24 cellular contexts compared by ENCODE assay signal in the genomic region with DNA sequence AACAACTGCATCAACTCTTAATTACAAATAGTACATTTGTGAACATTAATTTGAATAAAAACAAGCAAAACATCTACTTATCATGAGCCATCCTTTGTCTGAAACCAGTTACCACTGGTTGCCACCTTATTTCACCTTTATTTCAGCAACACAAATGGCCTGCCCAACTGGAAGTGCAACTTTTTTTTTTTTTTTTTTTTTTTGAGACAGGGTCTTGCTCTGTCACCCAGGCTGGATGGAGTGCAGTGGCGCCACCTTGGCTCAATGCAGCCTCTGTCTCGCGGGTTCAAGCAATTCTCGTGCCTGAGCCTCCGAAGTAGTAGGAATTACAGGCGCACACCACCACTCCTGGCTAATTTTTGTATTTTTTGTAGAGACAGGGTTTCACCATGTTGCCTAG. TPM values are rescaled to one million over a fixed set of nuclear protein-coding genes. Genes with fewer than 3 reads are reported as not detected.
DNase-seq lines count a peak whose midpoint lies in the region; ATAC-seq and TF ChIP-seq lines count a peak whose summit lies in the region.
"Had no signal": no experiment of that assay in that cellular context is flagged by ENCODE, and none has a peak within 500 bp of the region (broad histone marks: within the 10 kb centered on the region; RNA-seq: fewer than 3 reads in every experiment).

No MANE protein-coding gene starts in this region.

- ATAC-seq in naive thymus-derived CD4-positive, alpha-beta T cell: no peak
- ATAC-seq in Right ventricle myocardium superior (ENCODE audit: poor library complexity): no peak

- peaks cover 89% of the 10 kb centered on the region for H3K36me3 Mint-ChIP-seq in activated CD4-positive, alpha-beta T cell treated with anti-CD3 and anti-CD28 coated beads, Interleukin-2, amount 10 ng/mL, durations not matched to agents 7 days and 5 days (ENCODE audit: low read depth)
- peaks cover 24 to 70% (median 62%) of the 10 kb centered on the region in 5 donors for H3K36me3 Mint-ChIP-seq in naive thymus-derived CD4-positive, alpha-beta T cell

- no peaks in the 10 kb centered on the region for H3K9me3 Mint-ChIP-seq in activated CD4-positive, alpha-beta T cell treated with anti-CD3 and anti-CD28 coated beads, Interleukin-2, amount 10 ng/mL, durations not matched to agents 7 days and 5 days
- H3K9me3 Mint-ChIP-seq in naive thymus-derived CD4-positive, alpha-beta T cell: peaks cover 0 to 3% (median 0%) of the 10 kb centered on the region in 11 donors
- H3K9me3 Mint-ChIP-seq: CD14-positive monocyte, memory B cell, nephron had no signal

- H3K9me3 ChIP-seq in DOHH2 (ENCODE audit: control insufficient read depth, insufficient read depth, low read length): no peaks in the 10 kb centered on the region
- no peaks in the 10 kb centered on the region for H3K9me3 ChIP-seq in OCI-LY7 (ENCODE audit: low read length)
- H3K9me3 ChIP-seq in naive thymus-derived CD4-positive, alpha-beta T cell (ENCODE audit: control insufficient read depth in 2 of 3, low read length in 3 of 3): no peaks in the 10 kb centered on the region
- H3K9me3 ChIP-seq: testis had no signal

- CTCF ChIA-PET in activated CD4-positive, alpha-beta T cell treated with anti-CD3 and anti-CD28 coated beads, Interleukin-2, amount 10 ng/mL, durations not matched to agents 7 days and 5 days (lab: Charles Lee): no interaction called here
- CTCF ChIA-PET in OCI-LY7 (lab: Charles Lee; ENCODE audit: unreplicated experiment): no interaction called here
- CTCF ChIA-PET in naive thymus-derived CD4-positive, alpha-beta T cell (lab: Charles Lee): interaction anchor here (1.0 to 3.3 kb wide), 2 partner anchors 12 kb away, joined by 4 to 17 read pairs; no protein-coding TSS in a partner anchor

- H3K79me2 ChIP-seq in DOHH2 (ENCODE audit: control insufficient read depth, low read length) (peaks cover 86% of the 10 kb centered on the region), OCI-LY7 (ENCODE audit: insufficient read depth, low read depth, low read length) (peaks cover 63% of the 10 kb centered on the region)

- no peak overlapping the region for H3K27ac ChIP-seq in DOHH2 (ENCODE audit: low read depth, low read length)
- H3K27ac ChIP-seq in OCI-LY7 (ENCODE audit: low read depth, low read length, poor library complexity, severe bottlenecking): no peak overlapping the region
- H3K27ac ChIP-seq in naive thymus-derived CD4-positive, alpha-beta T cell (ENCODE audit: low read depth, low read length): peak overlapping the region; percentile 30
- H3K27ac ChIP-seq: testis had no signal

- H3K36me3 ChIP-seq in DOHH2 (ENCODE audit: control insufficient read depth, low read length): peaks cover 95% of the 10 kb centered on the region
- H3K36me3 ChIP-seq in OCI-LY7 (ENCODE audit: insufficient read depth, low read length): peaks cover 100% of the 10 kb centered on the region
- peaks cover 37 to 76% (median 59%) of the 10 kb centered on the region in 3 experiments for H3K36me3 ChIP-seq in naive thymus-derived CD4-positive, alpha-beta T cell (ENCODE audit: control insufficient read depth in 2 of 3, insufficient read depth in 3 of 3, low read length in 3 of 3)

- no peaks in the 10 kb centered on the region for H3K4me1 ChIP-seq in DOHH2 (ENCODE audit: control insufficient read depth, low read length)
- no peaks in the 10 kb centered on the region for H3K4me1 ChIP-seq in OCI-LY7 (ENCODE audit: insufficient read depth, low read length, poor library complexity, severe bottlenecking)
- H3K4me1 ChIP-seq in naive thymus-derived CD4-positive, alpha-beta T cell (ENCODE audit: control insufficient read depth in 2 of 2, insufficient read depth in 2 of 2, low read length in 2 of 2): peaks cover 36 to 73% of the 10 kb centered on the region in 2 donors

- POLR2A ChIA-PET in activated CD4-positive, alpha-beta T cell treated with anti-CD3 and anti-CD28 coated beads, Interleukin-2, amount 10 ng/mL, durations not matched to agents 7 days and 5 days (lab: Charles Lee): no interaction called here
- POLR2A ChIA-PET in OCI-LY7 (lab: Charles Lee): no interaction called here
- POLR2A ChIA-PET in naive thymus-derived CD4-positive, alpha-beta T cell (lab: Charles Lee): interaction anchor here (3.6 to 11.0 kb wide), 3 partner anchors 13 to 25 kb away, joined by 19 to 167 read pairs (median 53); partner anchors contain the start of gene WDR82

- H3K4me3 ChIP-seq in DOHH2 (ENCODE audit: low read length) (no peak overlapping the region), OCI-LY7 (ENCODE audit: low read depth, low read length, poor library complexity, severe bottlenecking) (no peak overlapping the region)
- no peak overlapping the region for H3K4me3 ChIP-seq in naive thymus-derived CD4-positive, alpha-beta T cell (ENCODE audit: low read length)
- H3K4me3 ChIP-seq: skin epidermis, testis had no signal

- H3K27me3 Mint-ChIP-seq in activated CD4-positive, alpha-beta T cell treated with anti-CD3 and anti-CD28 coated beads, Interleukin-2, amount 10 ng/mL, durations not matched to agents 7 days and 5 days: no peaks in the 10 kb centered on the region
- no peaks in the 10 kb centered on the region for H3K27me3 Mint-ChIP-seq in naive thymus-derived CD4-positive, alpha-beta T cell
- H3K27me3 Mint-ChIP-seq: memory B cell, progenitor cell of endocrine pancreas had no signal

- H3K9me2 ChIP-seq in DOHH2 (replicated peaks; ENCODE audit: control insufficient read depth, low read length): no peaks in the 10 kb centered on the region
- no peaks in the 10 kb centered on the region for H3K9me2 ChIP-seq in OCI-LY7 (ENCODE audit: insufficient read depth, low read length)

- peak overlapping the region; percentile 9 for H3K27ac Mint-ChIP-seq in activated CD4-positive, alpha-beta T cell treated with anti-CD3 and anti-CD28 coated beads, Interleukin-2, amount 10 ng/mL, durations not matched to agents 7 days and 5 days
- peak overlapping the region in 6 of 9 donors; percentile 14 to 93 (median 84) for H3K27ac Mint-ChIP-seq in naive thymus-derived CD4-positive, alpha-beta T cell
- H3K27ac Mint-ChIP-seq: memory B cell, nephron had no signal

- H3F3A ChIP-seq in DOHH2 (ENCODE audit: control insufficient read depth, insufficient read depth): no peaks in the 10 kb centered on the region

- TF ChIP-seq CTCF in DOHH2 (IDR thresholded peaks at IDR 0.05; ENCODE audit: low read depth, low read length, poor library complexity, severe bottlenecking): peak; percentile 33
- TF ChIP-seq CTCF in OCI-LY7 (conservative IDR thresholded peaks at IDR 0.05; ENCODE audit: low read length): peak; percentile 49

- intact Hi-C loops in OCI-LY7 (cut with micrococcal nuclease; ENCODE audit: unreplicated experiment) (no loop called here), Right ventricle myocardium superior (cut with DNase I) (no loop called here)
- intact Hi-C loops in naive thymus-derived CD4-positive, alpha-beta T cell (cut with micrococcal nuclease): no loop called here

- H2AFZ ChIP-seq in OCI-LY7 (ENCODE audit: low read length): no peak overlapping the region

- H4K20me1 ChIP-seq in DOHH2 (ENCODE audit: control insufficient read depth, insufficient read depth, low read depth, low read length) (no peaks in the 10 kb centered on the region; the same call in 1 of the 2 replicates), OCI-LY7 (ENCODE audit: insufficient read depth, low read length) (0 out of 2 replicates have a peak, but pooled peaks cover 13% of the 10 kb centered on the region)

- H3K27me3 ChIP-seq in DOHH2 (ENCODE audit: control insufficient read depth, low read length): no peaks in the 10 kb centered on the region
- H3K27me3 ChIP-seq in naive thymus-derived CD4-positive, alpha-beta T cell (ENCODE audit: control insufficient read depth in 2 of 2, insufficient read depth in 2 of 2, low read length in 2 of 2): no peaks in the 10 kb centered on the region
- H3K27me3 ChIP-seq: testis had no signal

- no peak overlapping the region for H3K4me3 Mint-ChIP-seq in activated CD4-positive, alpha-beta T cell treated with anti-CD3 and anti-CD28 coated beads, Interleukin-2, amount 10 ng/mL, durations not matched to agents 7 days and 5 days
- peak overlapping the region in 1 of 10 donors; percentile 68 for H3K4me3 Mint-ChIP-seq in naive thymus-derived CD4-positive, alpha-beta T cell
- H3K4me3 Mint-ChIP-seq: CD14-positive monocyte, memory B cell, nephron had no signal

- DNase-seq in activated CD4-positive, alpha-beta T cell treated with anti-CD3 and anti-CD28 coated beads, Interleukin-2, amount 10 ng/mL, durations not matched to agents 7 days and 5 days: no peak
- DNase-seq in activated CD4-positive, alpha-beta T cell treated with anti-CD3 and anti-CD28 coated beads for 1 hour: no peak
- DNase-seq in OCI-LY7 (ENCODE audit: low spot score) (no peak), Right ventricle myocardium superior (no peak), putamen (ENCODE audit: low spot score) (no peak), nucleus accumbens (lab: John Stamatoyannopoulos, UW) (no peak)
- DNase-seq in naive thymus-derived CD4-positive, alpha-beta T cell: no peak
- DNase-seq: activated CD8-positive, alpha-beta memory T cell treated with anti-CD3 and anti-CD28 coated beads, Interleukin-2, amount 50 U/mL, for 4 hours; cortex of kidney; DMS79; foreskin fibroblast; GOT3; NCI-H2029; NCI-H524; stimulated activated CD4-positive, alpha-beta T cell treated with anti-CD3 and anti-CD28 coated beads, Interleukin-4, amount 100 ng/mL, for 24 hours; testis had no signal

- H3K4me2 ChIP-seq in DOHH2 (ENCODE audit: low read length) (no peak overlapping the region), OCI-LY7 (ENCODE audit: low read length) (no peak overlapping the region)

- peaks cover 89% of the 10 kb centered on the region for H3K4me1 Mint-ChIP-seq in activated CD4-positive, alpha-beta T cell treated with anti-CD3 and anti-CD28 coated beads, Interleukin-2, amount 10 ng/mL, durations not matched to agents 7 days and 5 days
- peaks cover 59 to 94% (median 81%) of the 10 kb centered on the region in 7 donors for H3K4me1 Mint-ChIP-seq in naive thymus-derived CD4-positive, alpha-beta T cell

- BruUV-seq in OCI-LY7 (replicated peaks; lab: Mats Ljungman, UMichigan): no TSS peak

RNA-seq across cellular contexts. Expression of gene WDR82, which starts 13.1 kb away (rescaled TPM):
- 100 to 1,000 TPM; 140 to 143 TPM for total RNA-seq in activated CD4-positive, alpha-beta T cell treated with anti-CD3 and anti-CD28 coated beads, Interleukin-2, amount 10 ng/mL, durations not matched to agents 7 days and 5 days
- 27.8 and 38.5 TPM in 2 replicates for total RNA-seq in OCI-LY7 (2014; rRNA removed; shearing (Covaris generic))
- total RNA-seq in OCI-LY7 (2022) (66.2 and 67.9 TPM in 2 replicates), Right ventricle myocardium superior (61.0 TPM)
- total RNA-seq in naive thymus-derived CD4-positive, alpha-beta T cell: 100 to 1,000 TPM; 112 to 161 (median 135) TPM
- 100 to 1,000 TPM; 127 to 181 TPM for polyA plus RNA-seq in naive thymus-derived CD4-positive, alpha-beta T cell

RNA-seq across cellular contexts. Expression of gene PPM1M, which starts 19.8 kb away (rescaled TPM):
- total RNA-seq in activated CD4-positive, alpha-beta T cell treated with anti-CD3 and anti-CD28 coated beads, Interleukin-2, amount 10 ng/mL, durations not matched to agents 7 days and 5 days: 10 to 100 TPM; 82.2 to 92.7 TPM
- 1.1 and 4.4 TPM in 2 replicates for total RNA-seq in OCI-LY7 (2014; rRNA removed; shearing (Covaris generic))
- 13.8 and 15.6 TPM in 2 replicates for total RNA-seq in OCI-LY7 (2022)
- 10 to 100 TPM; 55.8 to 81.0 (median 74.5) TPM for total RNA-seq in naive thymus-derived CD4-positive, alpha-beta T cell
- 100 to 1,000 TPM in 1 of 2 donors, 10 to 100 TPM in 1; 68.8 to 135 TPM for polyA plus RNA-seq in naive thymus-derived CD4-positive, alpha-beta T cell
- total RNA-seq in Right ventricle myocardium superior: 8.4 TPM

RNA-seq across cellular contexts. Expression of gene GLYCTK, which starts 22.2 kb away (rescaled TPM):
- 10 to 100 TPM; 25.0 to 29.4 TPM for total RNA-seq in activated CD4-positive, alpha-beta T cell treated with anti-CD3 and anti-CD28 coated beads, Interleukin-2, amount 10 ng/mL, durations not matched to agents 7 days and 5 days
- 24.5 and 28.1 TPM in 2 replicates for total RNA-seq in OCI-LY7 (2014; rRNA removed; shearing (Covaris generic))
- total RNA-seq in OCI-LY7 (2022): 28.6 and 29.6 TPM in 2 replicates
- 10 to 100 TPM; 24.3 to 38.3 (median 32.8) TPM for total RNA-seq in naive thymus-derived CD4-positive, alpha-beta T cell
- 10 to 100 TPM in 1 of 2 donors, 1 to 10 TPM in 1; 8.0 to 15.5 TPM for polyA plus RNA-seq in naive thymus-derived CD4-positive, alpha-beta T cell
- total RNA-seq in Right ventricle myocardium superior: 5.3 TPM

RNA-seq across cellular contexts. Expression of gene TWF2, which starts 26.4 kb away (rescaled TPM):
- total RNA-seq in activated CD4-positive, alpha-beta T cell treated with anti-CD3 and anti-CD28 coated beads, Interleukin-2, amount 10 ng/mL, durations not matched to agents 7 days and 5 days: 100 to 1,000 TPM; 117 to 119 TPM
- total RNA-seq in OCI-LY7 (2014; rRNA removed; shearing (Covaris generic)): 40.0 and 52.8 TPM in 2 replicates
- total RNA-seq in OCI-LY7 (2022) (60.2 and 64.9 TPM in 2 replicates), Right ventricle myocardium superior (131 TPM)
- total RNA-seq in naive thymus-derived CD4-positive, alpha-beta T cell: 100 to 1,000 TPM in 1 of 5 experiments, 10 to 100 TPM in 4; 38.7 to 110 (median 63.7) TPM
- polyA plus RNA-seq in naive thymus-derived CD4-positive, alpha-beta T cell: 100 to 1,000 TPM; 104 to 147 TPM

RNA-seq across cellular contexts. Expression of gene TLR9, which starts 39.9 kb away (rescaled TPM):
- total RNA-seq in activated CD4-positive, alpha-beta T cell treated with anti-CD3 and anti-CD28 coated beads, Interleukin-2, amount 10 ng/mL, durations not matched to agents 7 days and 5 days: under 1 TPM; 0.55 to 0.65 TPM
- 0.51 and 1.7 TPM in 2 replicates for total RNA-seq in OCI-LY7 (2014; rRNA removed; shearing (Covaris generic))
- total RNA-seq in OCI-LY7 (2022): 3.7 and 9.0 TPM in 2 replicates
- total RNA-seq in naive thymus-derived CD4-positive, alpha-beta T cell: 1 to 10 TPM in 3 of 5 experiments, under 1 TPM in 2; 0.27 to 2.5 (median 1.6) TPM
- polyA plus RNA-seq in naive thymus-derived CD4-positive, alpha-beta T cell: under 1 TPM in 1 of 2 donors, not detected in 1; 0.16 TPM
- total RNA-seq in Right ventricle myocardium superior: 0.32 TPM
- total RNA-seq: A673, progenitor cell of endocrine pancreas, SK-MEL-5 had no signal
- polyA plus RNA-seq: CD14-positive monocyte had no signal
